ENCODE assay signal across 33 cellular contexts in the genomic region with DNA sequence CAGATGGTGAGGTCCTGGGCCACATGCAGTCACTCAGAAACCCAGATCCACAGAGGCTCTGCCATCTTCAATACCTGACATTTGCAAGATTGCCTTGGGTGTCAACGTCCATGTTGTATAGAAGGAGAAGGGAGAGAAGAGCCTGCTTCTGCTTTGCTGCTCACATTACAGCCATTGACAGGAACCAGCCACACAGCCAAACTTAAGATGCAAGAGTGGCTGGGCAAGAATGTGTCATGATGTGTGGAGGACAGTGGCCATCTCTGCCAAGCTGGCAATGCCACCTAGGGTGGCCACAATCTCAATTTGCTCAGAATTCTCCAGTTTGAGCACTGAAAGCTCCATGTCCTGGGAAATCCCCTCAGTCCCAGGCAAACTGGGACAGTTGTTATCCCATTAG. TPM values are rescaled to one million over a fixed set of nuclear protein-coding genes. Genes with fewer than 3 reads are reported as not detected.
"Had no signal": no experiment of that assay in that cellular context is flagged by ENCODE, and none has a peak within 500 bp of the region (broad histone marks: within the 10 kb centered on the region; RNA-seq: fewer than 3 reads in every experiment).

No MANE protein-coding gene starts in this region.

- H3K27ac ChIP-seq: lower lobe of right lung, neutrophil, parathyroid adenoma, psoas muscle, right lobe of liver, tibial nerve, uterus had no signal

- H3K36me3 Mint-ChIP-seq: mesothelial cell of epicardium; naive B cell; natural killer cell; stimulated activated memory B cell treated with anti-CD40 and anti-IgM and Interleukin-4, amounts not matched to agents 10 μg/mL and 1 μg/mL and 100 μg/mL, for 72 hours; type B pancreatic cell had no signal

- H2AFZ ChIP-seq: neural progenitor cell, parathyroid adenoma had no signal

- ATAC-seq: left colon; lower lobe of right lung; natural killer cell; psoas muscle; right lobe of liver; stimulated activated memory B cell treated with anti-CD40 and anti-IgM and Interleukin-4, amounts not matched to agents 10 μg/mL and 1 μg/mL and 100 μg/mL, for 72 hours; stimulated activated naive CD8-positive, alpha-beta T cell treated with anti-CD3 and anti-CD28 coated beads, Interleukin-15, amount 100 ng/mL, for 72 hours had no signal

- H3K4me3 ChIP-seq: lower lobe of right lung, neural progenitor cell, psoas muscle, right lobe of liver, smooth muscle cell, tibial nerve, uterus had no signal

- H3K4me1 ChIP-seq: lower lobe of right lung, parathyroid adenoma, right lobe of liver, uterus had no signal

- H3K9ac ChIP-seq: neural progenitor cell, parathyroid adenoma had no signal

- H3K27ac Mint-ChIP-seq: mesothelial cell of epicardium; naive B cell; natural killer cell; nephron progenitor cell; neural progenitor cell; stimulated activated memory B cell treated with anti-CD40 and anti-IgM and Interleukin-4, amounts not matched to agents 10 μg/mL and 1 μg/mL and 100 μg/mL, for 72 hours; stimulated activated naive CD8-positive, alpha-beta T cell treated with anti-CD3 and anti-CD28 coated beads, Interleukin-15, amount 100 ng/mL, for 72 hours; type B pancreatic cell had no signal

- H3K4me1 Mint-ChIP-seq: natural killer cell; stimulated activated naive CD8-positive, alpha-beta T cell treated with anti-CD3 and anti-CD28 coated beads, Interleukin-15, amount 100 ng/mL, for 72 hours had no signal

- H3K27me3 ChIP-seq: neural progenitor cell, neutrophil, right lobe of liver, tibial nerve, uterus had no signal

- H3K4me2 ChIP-seq: neural progenitor cell, smooth muscle cell had no signal

- DNase-seq: hippocampal formation; kidney glomerular epithelial cell; left colon; lower lobe of right lung; mammary epithelial cell; mesendoderm; naive B cell; natural killer cell; nephron progenitor cell; occipital lobe; psoas muscle; right lobe of liver; stimulated activated CD4-positive, alpha-beta T cell treated with anti-CD3 and anti-CD28 coated beads, Interleukin-1b, Interleukin-23, amount 100 ng/mL, for 48 hours; stimulated activated CD4-positive, alpha-beta T cell treated with anti-CD3 and anti-CD28 coated beads, Interleukin-2, amount 100 ng/mL, for 48 hours; stimulated activated CD4-positive, alpha-beta T cell treated with anti-CD3 and anti-CD28 coated beads, Interleukin-4, amount 100 ng/mL, for 4 hours; stimulated activated CD8-positive, alpha-beta memory T cell treated with anti-CD3 and anti-CD28 coated beads, Interleukin-4, amount 100 ng/mL, for 48 hours; stimulated activated naive CD4-positive, alpha-beta T cell treated with Interleukin-2 at 50 U/mL for 16 hours; stimulated activated naive CD8-positive, alpha-beta T cell treated with anti-CD3 and anti-CD28 coated beads, Interleukin-15, amount 100 ng/mL, for 72 hours; substantia nigra; uterus had no signal

- H3K36me3 ChIP-seq: lower lobe of right lung, neural progenitor cell, neutrophil, right lobe of liver, tibial nerve, uterus had no signal

- H3K4me3 Mint-ChIP-seq: mesothelial cell of epicardium; naive B cell; natural killer cell; nephron progenitor cell; neural progenitor cell; stimulated activated memory B cell treated with anti-CD40 and anti-IgM and Interleukin-4, amounts not matched to agents 10 μg/mL and 1 μg/mL and 100 μg/mL, for 72 hours; stimulated activated naive CD8-positive, alpha-beta T cell treated with anti-CD3 and anti-CD28 coated beads, Interleukin-15, amount 100 ng/mL, for 72 hours; type B pancreatic cell had no signal

- H3K9me3 Mint-ChIP-seq: mesothelial cell of epicardium; natural killer cell; nephron progenitor cell; neural progenitor cell; stimulated activated memory B cell treated with anti-CD40 and anti-IgM and Interleukin-4, amounts not matched to agents 10 μg/mL and 1 μg/mL and 100 μg/mL, for 72 hours; stimulated activated naive CD8-positive, alpha-beta T cell treated with anti-CD3 and anti-CD28 coated beads, Interleukin-15, amount 100 ng/mL, for 72 hours; type B pancreatic cell had no signal

- H3K9me3 ChIP-seq: lower lobe of right lung, neutrophil, psoas muscle, right lobe of liver, tibial nerve, uterus had no signal

RNA-seq across cellular contexts. Expression of a gene that starts 25.9 kb away (rescaled TPM):
- total RNA-seq: left colon, liver, lower lobe of right lung, natural killer cell, osteocyte, posterior vena cava, psoas muscle, right lobe of liver, skeletal muscle tissue, smooth muscle cell had no signal
- polyA plus RNA-seq: keratinocyte, mammary epithelial cell, smooth muscle cell had no signal
